ENCODE assay signal across 8 cellular contexts in the genomic region with DNA sequence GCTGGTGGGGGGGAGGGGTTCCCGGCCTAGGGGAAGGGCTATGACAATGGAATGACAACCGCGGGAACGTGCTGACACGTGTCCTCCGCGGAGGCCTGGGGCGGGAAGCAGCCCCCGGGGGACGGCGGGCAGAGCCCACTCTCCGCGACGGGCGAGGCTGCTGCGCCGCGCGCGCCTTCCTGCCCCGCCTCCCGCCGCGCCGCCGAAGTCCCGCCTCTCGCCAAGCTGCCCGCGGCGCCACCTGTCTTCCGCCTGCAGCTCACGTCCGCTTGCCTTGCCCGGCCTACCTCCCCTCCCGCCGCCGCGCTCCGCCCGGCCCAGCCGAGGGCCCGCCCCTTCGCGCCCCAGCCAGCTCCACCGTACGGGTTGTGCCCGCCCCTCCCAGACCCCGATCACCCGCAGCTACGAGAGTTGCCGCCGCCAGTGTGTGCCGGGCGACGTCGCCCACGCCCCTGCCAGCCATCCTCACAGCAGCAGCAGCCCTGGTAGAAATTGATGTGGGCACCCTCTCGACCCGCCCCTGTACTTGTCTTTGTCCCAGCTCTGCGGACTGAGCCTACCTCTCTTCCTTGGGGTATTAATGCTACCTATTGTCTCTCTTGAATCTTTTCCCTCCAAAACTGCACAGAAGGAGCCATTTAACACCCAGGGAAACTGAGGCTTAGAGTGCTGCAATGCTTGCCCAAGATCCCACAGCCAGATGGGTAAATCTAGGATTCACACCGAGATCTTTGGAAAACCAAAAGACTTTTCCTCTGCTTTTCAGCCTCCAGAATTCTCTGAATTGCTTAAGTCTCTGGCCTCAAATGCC. TPM values are rescaled to one million over a fixed set of nuclear protein-coding genes. Genes with fewer than 3 reads are reported as not detected.
A peak's percentile ranks its signal among the peaks of the same experiment; 100 is the strongest.
DNase-seq lines count a peak whose midpoint lies in the region; TF ChIP-seq lines count a peak whose summit lies in the region.

A gene with protein sequence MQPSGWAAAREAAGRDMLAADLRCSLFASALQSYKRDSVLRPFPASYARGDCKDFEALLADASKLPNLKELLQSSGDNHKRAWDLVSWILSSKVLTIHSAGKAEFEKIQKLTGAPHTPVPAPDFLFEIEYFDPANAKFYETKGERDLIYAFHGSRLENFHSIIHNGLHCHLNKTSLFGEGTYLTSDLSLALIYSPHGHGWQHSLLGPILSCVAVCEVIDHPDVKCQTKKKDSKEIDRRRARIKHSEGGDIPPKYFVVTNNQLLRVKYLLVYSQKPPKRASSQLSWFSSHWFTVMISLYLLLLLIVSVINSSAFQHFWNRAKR (minus strand): TSS at position 180 of the 811 bp plus-strand sequence. CDS start 457 bp downstream, outside the sequence.

- DNase-seq in GM03348 (ENCODE audit: low spot score) (peak; percentile 89), HCEC 1CT (peak; percentile 81), MG63 (peak; percentile 94), SIG-M5 (lab: John Stamatoyannopoulos, UW) (peak; percentile 31), foreskin fibroblast (peak; percentile 73 to 91)
- DNase-seq in activated effector memory CD4-positive, alpha-beta T cell treated with anti-CD3 and anti-CD28 coated beads, Interleukin-2, amount 50 U/mL, for 16 hours = peak; percentile 97

- H3K36me3 ChIP-seq in MG63 (no peaks in the 10 kb centered on the region; the same call in 1 of the 2 replicates), neuron (ENCODE audit: insufficient read depth, low read length) (peaks cover 3% of the 10 kb centered on the region), subcutaneous abdominal adipose tissue (ENCODE audit: control insufficient read depth in 5 of 5, insufficient read depth in 5 of 5, low read length in 5 of 5) (peaks cover 0 to 4% (median 0%) of the 10 kb centered on the region in 5 donors)

- H3K27ac ChIP-seq in subcutaneous abdominal adipose tissue (ENCODE audit: low read depth, low read length) = peak within 1 kb of the TSS; percentile 75

- H3K9me3 ChIP-seq in MG63 = no peaks in the 10 kb centered on the region
- no peaks in the 10 kb centered on the region for H3K9me3 ChIP-seq in neuron (ENCODE audit: low read length)
- no peaks in the 10 kb centered on the region for H3K9me3 ChIP-seq in subcutaneous abdominal adipose tissue (ENCODE audit: control insufficient read depth in 5 of 5, low read length in 5 of 5)

- H3K4me3 ChIP-seq in MG63 (peak within 1 kb of the TSS; percentile 63), foreskin fibroblast (ENCODE audit: low read depth in 1 of 2, low read length in 2 of 2) (peak within 1 kb of the TSS; percentile 56 to 68), neuron (ENCODE audit: low read length) (peak within 1 kb of the TSS; percentile 53), subcutaneous abdominal adipose tissue (ENCODE audit: low read depth in 1 of 5, low read length in 5 of 5) (peak within 1 kb of the TSS; percentile 80 to 84 (median 82))

- peak within 1 kb of the TSS; percentile 38 for H2AFZ ChIP-seq in neuron (ENCODE audit: low read depth, low read length)

- H3K27me3 ChIP-seq in MG63 (no peaks in the 10 kb centered on the region), neuron (ENCODE audit: insufficient read depth, low read length) (no peaks in the 10 kb centered on the region), subcutaneous abdominal adipose tissue (ENCODE audit: control insufficient read depth in 5 of 5, insufficient read depth in 4 of 5, low read length in 5 of 5) (no peaks in the 10 kb centered on the region)

- H3K4me1 ChIP-seq in neuron (ENCODE audit: insufficient read depth, low read length) (peaks cover 12% of the 10 kb centered on the region), subcutaneous abdominal adipose tissue (ENCODE audit: control insufficient read depth in 5 of 5, insufficient read depth in 5 of 5, low read length in 5 of 5) (peaks cover 3 to 20% (median 15%) of the 10 kb centered on the region in 5 donors)

- H3K9ac ChIP-seq in subcutaneous abdominal adipose tissue (ENCODE audit: low read length in 5 of 5) = peak within 1 kb of the TSS; percentile 63 to 92 (median 84)

- TF ChIP-seq CTCF in foreskin fibroblast (IDR thresholded peaks at IDR 0.05; ENCODE audit: low read depth, low read length) = no peak

RNA-seq across cellular contexts. Expression of the gene that starts here (rescaled TPM):
- 6.3 and 10.2 TPM in 2 replicates for total RNA-seq in MG63 (2014; rRNA removed; shearing (Covaris generic); ENCODE audit: low replicate concordance)

Comparison
In these comparisons a context has a peak if more than half of its experiments do, and no peak if none do; other contexts are left out.
1. Peak in every context shown above with its lines: DNase-seq, H3K4me3 ChIP-seq and H3K27ac ChIP-seq.
2. DNase-seq: peak in every context shown above with its lines; median percentile 97 in activated effector memory CD4-positive, alpha-beta T cell treated with anti-CD3 and anti-CD28 coated beads, Interleukin-2, amount 50 U/mL, for 16 hours; 94 in MG63; 89 in GM03348; 82 in foreskin fibroblast; 81 in HCEC 1CT; 31 in SIG-M5.